27 cellular contexts compared by ENCODE assay signal in genomic region chr9:89256690-89257089, GRCh38. TPM values are rescaled to one million over a fixed set of nuclear protein-coding genes. Genes with fewer than 3 reads are reported as not detected.
DNase-seq lines count a peak whose midpoint lies in the region; ATAC-seq and TF ChIP-seq lines count a peak whose summit lies in the region.
"Had no signal": no experiment of that assay in that cellular context is flagged by ENCODE, and none has a peak within 500 bp of the region (broad histone marks: within the 10 kb centered on the region; RNA-seq: fewer than 3 reads in every experiment).

No MANE protein-coding gene starts in this region.

- CTCF ChIA-PET in RWPE1 (lab: Yijun Ruan, JAX): interaction anchor here (0.7 to 1.3 kb wide), 2 partner anchors 13 to 22 kb away, joined by 3 to 5 read pairs; no protein-coding TSS in a partner anchor

- intact Hi-C loops in left ventricle myocardium superior (cut with micrococcal nuclease) (no loop called here), vagina (cut with DNase I) (no loop called here)

- in situ Hi-C loops in G401 (cut with HindIII; ENCODE audit: low sequenced_read_pairs): no loop called here

- no peak for ATAC-seq in left ventricle myocardium superior
- ATAC-seq: A549, HepG2, Right ventricle myocardium inferior, SK-N-SH treated with all-trans-retinoic acid at 6 μM for 48 hours, T-helper 17 cell had no signal

- H3K4me1 ChIP-seq in vagina: peaks cover 5% of the 10 kb centered on the region
- H3K4me1 ChIP-seq: A549, SJCRH30 had no signal

- DNase-seq in NCI-H345 (lab: John Stamatoyannopoulos, UW) (peak; percentile 35), NCI-H345 treated with DMSO at 0.1 percent for 48 hours (lab: John Stamatoyannopoulos, UW; ENCODE audit: unreplicated experiment) (no peak), G401 (ENCODE audit: low spot score) (peak; percentile 1), NCI-H1105 treated with DMSO at 0.1 percent for 48 hours (lab: John Stamatoyannopoulos, UW) (peak; percentile 35), RPMI8226 (peak; percentile 71), left ventricle myocardium superior (no peak), vagina (ENCODE audit: extremely low spot score in 2 of 2) (no peak), RWPE1 (ENCODE audit: low spot score) (no peak)
- DNase-seq: AML-193; CD4-positive, alpha-beta memory T cell; DMS153; DND-41; KBM-7; MG63; NCI-H1436; NCI-H1930; NCI-H2107; NCI-H446 treated with DMSO at 0.1 percent for 48 hours; NCI-H526; SJCRH30; T-helper 17 cell; T1000 had no signal

- TF ChIP-seq POLR2A in vagina (IDR thresholded peaks at IDR 0.05): no peak

- H3K27ac ChIP-seq in vagina (no peak overlapping the region), RWPE1 (no peak overlapping the region)
- H3K27ac ChIP-seq: A549; BLaER1 treated with 17β-estradiol and CSF1 and Interleukin-3, amounts not matched to agents 10 nM and 100 nM; SJCRH30 had no signal

- no peaks in the 10 kb centered on the region for H3K9me3 ChIP-seq in vagina
- H3K9me3 ChIP-seq: MG63 had no signal

- TF ChIP-seq CTCF in vagina (IDR thresholded peaks at IDR 0.05): no peak
- no peak for TF ChIP-seq CTCF in RWPE1 (conservative IDR thresholded peaks at IDR 0.05; ENCODE audit: low read depth)

- H3K27me3 ChIP-seq in vagina: no peaks in the 10 kb centered on the region
- H3K27me3 ChIP-seq: BLaER1 treated with 17β-estradiol and CSF1 and Interleukin-3, amounts not matched to agents 10 nM and 100 nM; MG63; SJCRH30 had no signal

- no peaks in the 10 kb centered on the region for H3K36me3 ChIP-seq in vagina
- H3K36me3 ChIP-seq: BLaER1 treated with 17β-estradiol and CSF1 and Interleukin-3, amounts not matched to agents 10 nM and 100 nM; MG63; SJCRH30 had no signal

- H3K4me3 ChIP-seq in vagina: no peak overlapping the region
- H3K4me3 ChIP-seq: A549; BLaER1 treated with 17β-estradiol and CSF1 and Interleukin-3, amounts not matched to agents 10 nM and 100 nM; MG63; SJCRH30 had no signal

- POLR2A ChIA-PET in RWPE1 (lab: Yijun Ruan, JAX; ENCODE audit: low non-redundant PET): no interaction called here

RNA-seq across cellular contexts. Expression of gene CKS2, which starts 54.3 kb away (rescaled TPM):
- total RNA-seq in G401 (2014; rRNA removed; shearing (Covaris generic)): 547 and 653 TPM in 2 replicates
- 11.2 TPM for total RNA-seq in left ventricle myocardium superior
- total RNA-seq in vagina: 14.7 TPM

Comparison
In these comparisons a context has a peak if more than half of its experiments do, and no peak if none do; other contexts are left out.
1. DNase-seq: peak in NCI-H345 (single experiment), G401 (single experiment), NCI-H1105 treated with DMSO at 0.1 percent for 48 hours (single experiment) and RPMI8226 (single experiment); none in NCI-H345 treated with DMSO at 0.1 percent for 48 hours (single experiment), left ventricle myocardium superior (single experiment), vagina (0 of 2) and RWPE1 (single experiment).
2. RNA of gene CKS2, which starts 54.3 kb away (total RNA-seq): 547 to 653 TPM in G401; 14.7 TPM in vagina (single experiment) and 11.2 TPM in left ventricle myocardium superior (single experiment); every median in the first group is over 10 times any median in the second.